In the genomic region with DNA sequence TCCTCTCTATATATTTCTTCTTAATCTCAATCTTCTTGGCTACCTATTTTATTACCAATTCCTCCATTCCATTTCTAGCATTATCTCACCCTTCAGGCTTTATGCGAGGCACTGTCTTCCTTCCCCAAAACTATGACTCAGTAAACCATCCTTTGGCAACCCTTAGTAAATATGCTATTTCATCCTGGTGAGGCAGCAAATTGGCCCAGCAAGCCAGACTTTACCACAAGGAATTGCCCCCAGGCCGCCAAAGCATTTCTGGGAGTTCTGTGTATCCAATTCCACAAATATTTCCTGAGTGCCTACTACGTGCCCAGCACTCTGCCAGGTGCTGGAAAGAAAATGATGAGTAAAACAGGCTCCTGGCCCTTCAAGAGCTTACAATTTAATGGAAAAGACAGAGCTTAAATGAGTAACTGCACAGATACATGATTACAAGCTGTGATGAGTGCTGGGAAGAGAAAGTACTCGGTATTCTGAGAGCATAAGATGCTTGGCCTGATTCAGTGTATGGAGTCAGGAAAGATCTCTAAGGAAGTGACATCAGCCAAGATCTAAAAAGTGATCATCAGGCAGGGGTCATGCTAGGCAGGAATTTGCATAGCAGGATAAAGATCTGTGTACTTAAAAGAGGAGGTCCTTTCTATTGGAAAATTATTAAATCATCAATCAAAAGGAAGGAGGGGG, we compare ENCODE assay signal across 13 cellular contexts.
DNase-seq lines count a peak whose midpoint lies in the region; TF ChIP-seq lines count a peak whose summit lies in the region.
"Had no signal": no experiment of that assay in that cellular context is flagged by ENCODE, and none has a peak within 500 bp of the region (broad histone marks: within the 10 kb centered on the region; RNA-seq: fewer than 3 reads in every experiment).

No MANE protein-coding gene starts in this region.

- H3K4me3 ChIP-seq in MG63 (no peak overlapping the region), astrocyte of the spinal cord (ENCODE audit: low read depth, low read length) (no peak overlapping the region)
- H3K4me3 ChIP-seq: adrenal gland had no signal

- H3K36me3 ChIP-seq in MG63 = peaks cover 5% of the 10 kb centered on the region; the same call in 1 of the 2 replicates
- H3K36me3 ChIP-seq: adrenal gland had no signal

- TF ChIP-seq CTCF in astrocyte of the spinal cord (IDR thresholded peaks at IDR 0.05; ENCODE audit: low read depth, low read length) = no peak

- peak; percentile 67 for DNase-seq in AG08395 (ENCODE audit: low spot score)
- DNase-seq in MG63 = peak; percentile 92
- peak; percentile 50 for DNase-seq in astrocyte of the spinal cord (ENCODE audit: low read depth, low spot score)
- peak; percentile 96 for DNase-seq in islet precursor cell
- DNase-seq in AML-193 (lab: John Stamatoyannopoulos, UW) = no peak
- no peak for DNase-seq in NCI-H82 (lab: John Stamatoyannopoulos, UW)
- DNase-seq in SHP77 (lab: John Stamatoyannopoulos, UW) = no peak
- no peak for DNase-seq in activated naive CD4-positive, alpha-beta T cell treated with anti-CD3 and anti-CD28 coated beads, Interleukin-2, amount 50 U/mL, for 16 hours
- DNase-seq: activated CD8-positive, alpha-beta memory T cell treated with anti-CD3 and anti-CD28 coated beads, Interleukin-2, amount 50 U/mL, for 48 hours; adrenal gland; effector memory CD8-positive, alpha-beta T cell; NCI-H1930; NK-92 treated with Interleukin-12 subunit alpha and Interleukin-12 subunit beta, amount 100 ng/mL, for 24 hours had no signal

- H3K9me3 ChIP-seq in MG63 = peaks cover 6% of the 10 kb centered on the region
- H3K9me3 ChIP-seq: adrenal gland had no signal

- H3K27me3 ChIP-seq in MG63 = no peaks in the 10 kb centered on the region
- H3K27me3 ChIP-seq: adrenal gland had no signal

- in situ Hi-C loops in astrocyte of the spinal cord (cut with HindIII; ENCODE audit: low sequenced_read_pairs) = no loop called here

Comparison
In these comparisons a context has a peak if more than half of its experiments do, and no peak if none do; other contexts are left out.
1. DNase-seq: peak in AG08395 (single experiment), MG63 (single experiment), astrocyte of the spinal cord (single experiment) and islet precursor cell (single experiment); none in AML-193 (0 of 2), NCI-H82 (single experiment), SHP77 (0 of 2) and activated naive CD4-positive, alpha-beta T cell treated with anti-CD3 and anti-CD28 coated beads, Interleukin-2, amount 50 U/mL, for 16 hours (single experiment).